ENCODE assay signal across 1 cellular context in genomic region chr19:33348301-33349010, GRCh38.
A peak's percentile ranks its signal among the peaks of the same experiment; 100 is the strongest.
TF ChIP-seq lines count a peak whose summit lies in the region.

No MANE protein-coding gene starts in this region.

TF ChIP-seq in HEK293, 187 proteins besides CTCF, POLR2A, EP300 and RAD21 (continued from another document and continues in another):
- TF ChIP-seq, protein P1, sequence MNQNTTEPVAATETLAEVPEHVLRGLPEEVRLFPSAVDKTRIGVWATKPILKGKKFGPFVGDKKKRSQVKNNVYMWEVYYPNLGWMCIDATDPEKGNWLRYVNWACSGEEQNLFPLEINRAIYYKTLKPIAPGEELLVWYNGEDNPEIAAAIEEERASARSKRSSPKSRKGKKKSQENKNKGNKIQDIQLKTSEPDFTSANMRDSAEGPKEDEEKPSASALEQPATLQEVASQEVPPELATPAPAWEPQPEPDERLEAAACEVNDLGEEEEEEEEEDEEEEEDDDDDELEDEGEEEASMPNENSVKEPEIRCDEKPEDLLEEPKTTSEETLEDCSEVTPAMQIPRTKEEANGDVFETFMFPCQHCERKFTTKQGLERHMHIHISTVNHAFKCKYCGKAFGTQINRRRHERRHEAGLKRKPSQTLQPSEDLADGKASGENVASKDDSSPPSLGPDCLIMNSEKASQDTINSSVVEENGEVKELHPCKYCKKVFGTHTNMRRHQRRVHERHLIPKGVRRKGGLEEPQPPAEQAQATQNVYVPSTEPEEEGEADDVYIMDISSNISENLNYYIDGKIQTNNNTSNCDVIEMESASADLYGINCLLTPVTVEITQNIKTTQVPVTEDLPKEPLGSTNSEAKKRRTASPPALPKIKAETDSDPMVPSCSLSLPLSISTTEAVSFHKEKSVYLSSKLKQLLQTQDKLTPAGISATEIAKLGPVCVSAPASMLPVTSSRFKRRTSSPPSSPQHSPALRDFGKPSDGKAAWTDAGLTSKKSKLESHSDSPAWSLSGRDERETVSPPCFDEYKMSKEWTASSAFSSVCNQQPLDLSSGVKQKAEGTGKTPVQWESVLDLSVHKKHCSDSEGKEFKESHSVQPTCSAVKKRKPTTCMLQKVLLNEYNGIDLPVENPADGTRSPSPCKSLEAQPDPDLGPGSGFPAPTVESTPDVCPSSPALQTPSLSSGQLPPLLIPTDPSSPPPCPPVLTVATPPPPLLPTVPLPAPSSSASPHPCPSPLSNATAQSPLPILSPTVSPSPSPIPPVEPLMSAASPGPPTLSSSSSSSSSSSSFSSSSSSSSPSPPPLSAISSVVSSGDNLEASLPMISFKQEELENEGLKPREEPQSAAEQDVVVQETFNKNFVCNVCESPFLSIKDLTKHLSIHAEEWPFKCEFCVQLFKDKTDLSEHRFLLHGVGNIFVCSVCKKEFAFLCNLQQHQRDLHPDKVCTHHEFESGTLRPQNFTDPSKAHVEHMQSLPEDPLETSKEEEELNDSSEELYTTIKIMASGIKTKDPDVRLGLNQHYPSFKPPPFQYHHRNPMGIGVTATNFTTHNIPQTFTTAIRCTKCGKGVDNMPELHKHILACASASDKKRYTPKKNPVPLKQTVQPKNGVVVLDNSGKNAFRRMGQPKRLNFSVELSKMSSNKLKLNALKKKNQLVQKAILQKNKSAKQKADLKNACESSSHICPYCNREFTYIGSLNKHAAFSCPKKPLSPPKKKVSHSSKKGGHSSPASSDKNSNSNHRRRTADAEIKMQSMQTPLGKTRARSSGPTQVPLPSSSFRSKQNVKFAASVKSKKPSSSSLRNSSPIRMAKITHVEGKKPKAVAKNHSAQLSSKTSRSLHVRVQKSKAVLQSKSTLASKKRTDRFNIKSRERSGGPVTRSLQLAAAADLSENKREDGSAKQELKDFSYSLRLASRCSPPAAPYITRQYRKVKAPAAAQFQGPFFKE (tag by site-specific recombination; IDR thresholded peaks at IDR 0.05; ENCODE audit: borderline replicate concordance), result no peak
- TF ChIP-seq ZNF366 (tag by site-specific recombination; conservative IDR thresholded peaks at IDR 0.05), result peak; percentile 76
- TF ChIP-seq, protein P2, sequence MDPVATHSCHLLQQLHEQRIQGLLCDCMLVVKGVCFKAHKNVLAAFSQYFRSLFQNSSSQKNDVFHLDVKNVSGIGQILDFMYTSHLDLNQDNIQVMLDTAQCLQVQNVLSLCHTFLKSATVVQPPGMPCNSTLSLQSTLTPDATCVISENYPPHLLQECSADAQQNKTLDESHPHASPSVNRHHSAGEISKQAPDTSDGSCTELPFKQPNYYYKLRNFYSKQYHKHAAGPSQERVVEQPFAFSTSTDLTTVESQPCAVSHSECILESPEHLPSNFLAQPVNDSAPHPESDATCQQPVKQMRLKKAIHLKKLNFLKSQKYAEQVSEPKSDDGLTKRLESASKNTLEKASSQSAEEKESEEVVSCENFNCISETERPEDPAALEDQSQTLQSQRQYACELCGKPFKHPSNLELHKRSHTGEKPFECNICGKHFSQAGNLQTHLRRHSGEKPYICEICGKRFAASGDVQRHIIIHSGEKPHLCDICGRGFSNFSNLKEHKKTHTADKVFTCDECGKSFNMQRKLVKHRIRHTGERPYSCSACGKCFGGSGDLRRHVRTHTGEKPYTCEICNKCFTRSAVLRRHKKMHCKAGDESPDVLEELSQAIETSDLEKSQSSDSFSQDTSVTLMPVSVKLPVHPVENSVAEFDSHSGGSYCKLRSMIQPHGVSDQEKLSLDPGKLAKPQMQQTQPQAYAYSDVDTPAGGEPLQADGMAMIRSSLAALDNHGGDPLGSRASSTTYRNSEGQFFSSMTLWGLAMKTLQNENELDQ (tag by site-specific recombination; IDR thresholded peaks at IDR 0.05; ENCODE audit: low read depth), result no peak
- TF ChIP-seq ZNF529 (tag by site-specific recombination; IDR thresholded peaks at IDR 0.05; ENCODE audit: insufficient replicate concordance), result no peak
- TF ChIP-seq MYNN (tag by site-specific recombination; IDR thresholded peaks at IDR 0.05; ENCODE audit: borderline replicate concordance), result no peak
- TF ChIP-seq ZNF558 (tag by site-specific recombination; IDR thresholded peaks at IDR 0.05), result peak; percentile 53; the same call in 1 of the 2 replicates
- TF ChIP-seq HOXD13 (CRISPR knock-in tag; IDR thresholded peaks at IDR 0.05; ENCODE audit: borderline replicate concordance), result no peak
- TF ChIP-seq PATZ1 (tag by site-specific recombination; IDR thresholded peaks at IDR 0.05), result peak; percentile 47; the same call in 1 of the 2 replicates
- peak; percentile 94 for TF ChIP-seq ZBTB17 (tag by site-specific recombination; IDR thresholded peaks at IDR 0.05)
- peak; percentile 85; the same call in 1 of the 2 replicates for TF ChIP-seq ZNF174 (tag by site-specific recombination; IDR thresholded peaks at IDR 0.05)
- TF ChIP-seq ZNF266 (tag by site-specific recombination; IDR thresholded peaks at IDR 0.05; ENCODE audit: low read depth), result no peak
- no peak for TF ChIP-seq ZFP41 (tag by site-specific recombination; IDR thresholded peaks at IDR 0.05; ENCODE audit: borderline replicate concordance)
- TF ChIP-seq, protein P3, sequence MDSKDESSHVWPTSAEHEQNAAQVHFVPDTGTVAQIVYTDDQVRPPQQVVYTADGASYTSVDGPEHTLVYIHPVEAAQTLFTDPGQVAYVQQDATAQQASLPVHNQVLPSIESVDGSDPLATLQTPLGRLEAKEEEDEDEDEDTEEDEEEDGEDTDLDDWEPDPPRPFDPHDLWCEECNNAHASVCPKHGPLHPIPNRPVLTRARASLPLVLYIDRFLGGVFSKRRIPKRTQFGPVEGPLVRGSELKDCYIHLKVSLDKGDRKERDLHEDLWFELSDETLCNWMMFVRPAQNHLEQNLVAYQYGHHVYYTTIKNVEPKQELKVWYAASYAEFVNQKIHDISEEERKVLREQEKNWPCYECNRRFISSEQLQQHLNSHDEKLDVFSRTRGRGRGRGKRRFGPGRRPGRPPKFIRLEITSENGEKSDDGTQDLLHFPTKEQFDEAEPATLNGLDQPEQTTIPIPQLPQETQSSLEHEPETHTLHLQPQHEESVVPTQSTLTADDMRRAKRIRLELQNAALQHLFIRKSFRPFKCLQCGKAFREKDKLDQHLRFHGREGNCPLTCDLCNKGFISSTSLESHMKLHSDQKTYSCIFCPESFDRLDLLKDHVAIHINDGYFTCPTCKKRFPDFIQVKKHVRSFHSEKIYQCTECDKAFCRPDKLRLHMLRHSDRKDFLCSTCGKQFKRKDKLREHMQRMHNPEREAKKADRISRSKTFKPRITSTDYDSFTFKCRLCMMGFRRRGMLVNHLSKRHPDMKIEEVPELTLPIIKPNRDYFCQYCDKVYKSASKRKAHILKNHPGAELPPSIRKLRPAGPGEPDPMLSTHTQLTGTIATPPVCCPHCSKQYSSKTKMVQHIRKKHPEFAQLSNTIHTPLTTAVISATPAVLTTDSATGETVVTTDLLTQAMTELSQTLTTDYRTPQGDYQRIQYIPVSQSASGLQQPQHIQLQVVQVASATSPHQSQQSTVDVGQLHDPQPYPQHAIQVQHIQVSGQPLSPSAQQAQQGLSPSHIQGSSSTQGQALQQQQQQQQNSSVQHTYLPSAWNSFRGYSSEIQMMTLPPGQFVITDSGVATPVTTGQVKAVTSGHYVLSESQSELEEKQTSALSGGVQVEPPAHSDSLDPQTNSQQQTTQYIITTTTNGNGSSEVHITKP (tag by site-specific recombination; IDR thresholded peaks at IDR 0.05), result no peak
- TF ChIP-seq, protein P4, sequence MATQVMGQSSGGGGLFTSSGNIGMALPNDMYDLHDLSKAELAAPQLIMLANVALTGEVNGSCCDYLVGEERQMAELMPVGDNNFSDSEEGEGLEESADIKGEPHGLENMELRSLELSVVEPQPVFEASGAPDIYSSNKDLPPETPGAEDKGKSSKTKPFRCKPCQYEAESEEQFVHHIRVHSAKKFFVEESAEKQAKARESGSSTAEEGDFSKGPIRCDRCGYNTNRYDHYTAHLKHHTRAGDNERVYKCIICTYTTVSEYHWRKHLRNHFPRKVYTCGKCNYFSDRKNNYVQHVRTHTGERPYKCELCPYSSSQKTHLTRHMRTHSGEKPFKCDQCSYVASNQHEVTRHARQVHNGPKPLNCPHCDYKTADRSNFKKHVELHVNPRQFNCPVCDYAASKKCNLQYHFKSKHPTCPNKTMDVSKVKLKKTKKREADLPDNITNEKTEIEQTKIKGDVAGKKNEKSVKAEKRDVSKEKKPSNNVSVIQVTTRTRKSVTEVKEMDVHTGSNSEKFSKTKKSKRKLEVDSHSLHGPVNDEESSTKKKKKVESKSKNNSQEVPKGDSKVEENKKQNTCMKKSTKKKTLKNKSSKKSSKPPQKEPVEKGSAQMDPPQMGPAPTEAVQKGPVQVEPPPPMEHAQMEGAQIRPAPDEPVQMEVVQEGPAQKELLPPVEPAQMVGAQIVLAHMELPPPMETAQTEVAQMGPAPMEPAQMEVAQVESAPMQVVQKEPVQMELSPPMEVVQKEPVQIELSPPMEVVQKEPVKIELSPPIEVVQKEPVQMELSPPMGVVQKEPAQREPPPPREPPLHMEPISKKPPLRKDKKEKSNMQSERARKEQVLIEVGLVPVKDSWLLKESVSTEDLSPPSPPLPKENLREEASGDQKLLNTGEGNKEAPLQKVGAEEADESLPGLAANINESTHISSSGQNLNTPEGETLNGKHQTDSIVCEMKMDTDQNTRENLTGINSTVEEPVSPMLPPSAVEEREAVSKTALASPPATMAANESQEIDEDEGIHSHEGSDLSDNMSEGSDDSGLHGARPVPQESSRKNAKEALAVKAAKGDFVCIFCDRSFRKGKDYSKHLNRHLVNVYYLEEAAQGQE (tag by site-specific recombination; IDR thresholded peaks at IDR 0.05), result peak; percentile 95
- TF ChIP-seq GLI4 (tag by site-specific recombination; IDR thresholded peaks at IDR 0.05), result no peak
- no peak for TF ChIP-seq ZNF664 (tag by site-specific recombination; IDR thresholded peaks at IDR 0.05)
- no peak for TF ChIP-seq KLF16 (tag by site-specific recombination; IDR thresholded peaks at IDR 0.05)
- TF ChIP-seq SETDB1 (IDR thresholded peaks at IDR 0.05; ENCODE audit: insufficient read length, low read length), result no peak
- TF ChIP-seq ELK4 (IDR thresholded peaks at IDR 0.05; ENCODE audit: borderline replicate concordance, low read depth, low read length), result no peak
- TF ChIP-seq FEZF1 (tag by site-specific recombination; IDR thresholded peaks at IDR 0.05), result no peak
- TF ChIP-seq, protein P5, sequence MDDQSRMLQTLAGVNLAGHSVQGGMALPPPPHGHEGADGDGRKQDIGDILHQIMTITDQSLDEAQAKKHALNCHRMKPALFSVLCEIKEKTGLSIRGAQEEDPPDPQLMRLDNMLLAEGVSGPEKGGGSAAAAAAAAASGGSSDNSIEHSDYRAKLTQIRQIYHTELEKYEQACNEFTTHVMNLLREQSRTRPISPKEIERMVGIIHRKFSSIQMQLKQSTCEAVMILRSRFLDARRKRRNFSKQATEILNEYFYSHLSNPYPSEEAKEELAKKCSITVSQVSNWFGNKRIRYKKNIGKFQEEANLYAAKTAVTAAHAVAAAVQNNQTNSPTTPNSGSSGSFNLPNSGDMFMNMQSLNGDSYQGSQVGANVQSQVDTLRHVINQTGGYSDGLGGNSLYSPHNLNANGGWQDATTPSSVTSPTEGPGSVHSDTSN (CRISPR knock-in tag; IDR thresholded peaks at IDR 0.05), result no peak
- no peak for TF ChIP-seq SCRT1 (tag by site-specific recombination; IDR thresholded peaks at IDR 0.05; ENCODE audit: borderline replicate concordance)
- no peak for TF ChIP-seq ZNF37A (tag by site-specific recombination; IDR thresholded peaks at IDR 0.05)
- TF ChIP-seq ZNF473 (tag by site-specific recombination; IDR thresholded peaks at IDR 0.05), result no peak
- peak; percentile 32; the same call in 1 of the 2 replicates for TF ChIP-seq ZNF513 (tag by site-specific recombination; IDR thresholded peaks at IDR 0.05)
- no peak for TF ChIP-seq REPIN1 (tag by site-specific recombination; IDR thresholded peaks at IDR 0.05; ENCODE audit: low read depth)
- TF ChIP-seq ZNF701 (tag by site-specific recombination; IDR thresholded peaks at IDR 0.05), result no peak
- TF ChIP-seq ZNF146 (tag by site-specific recombination; IDR thresholded peaks at IDR 0.05), result no peak
- TF ChIP-seq, protein P6, sequence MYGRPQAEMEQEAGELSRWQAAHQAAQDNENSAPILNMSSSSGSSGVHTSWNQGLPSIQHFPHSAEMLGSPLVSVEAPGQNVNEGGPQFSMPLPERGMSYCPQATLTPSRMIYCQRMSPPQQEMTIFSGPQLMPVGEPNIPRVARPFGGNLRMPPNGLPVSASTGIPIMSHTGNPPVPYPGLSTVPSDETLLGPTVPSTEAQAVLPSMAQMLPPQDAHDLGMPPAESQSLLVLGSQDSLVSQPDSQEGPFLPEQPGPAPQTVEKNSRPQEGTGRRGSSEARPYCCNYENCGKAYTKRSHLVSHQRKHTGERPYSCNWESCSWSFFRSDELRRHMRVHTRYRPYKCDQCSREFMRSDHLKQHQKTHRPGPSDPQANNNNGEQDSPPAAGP (tag by site-specific recombination; IDR thresholded peaks at IDR 0.05), result no peak
- TF ChIP-seq ZNF514 (tag by site-specific recombination; IDR thresholded peaks at IDR 0.05), result no peak
- TF ChIP-seq ZNF777 (tag by site-specific recombination; IDR thresholded peaks at IDR 0.05; ENCODE audit: borderline replicate concordance), result no peak
- no peak for TF ChIP-seq ZNF596 (tag by site-specific recombination; IDR thresholded peaks at IDR 0.05)
